9 cellular contexts compared by ENCODE assay signal in genomic region chr12:124347805-124348658, GRCh38. TPM values are rescaled to one million over a fixed set of nuclear protein-coding genes. Genes with fewer than 3 reads are reported as not detected.
DNase-seq lines count a peak whose midpoint lies in the region; ATAC-seq and TF ChIP-seq lines count a peak whose summit lies in the region.
"Had no signal": no experiment of that assay in that cellular context is flagged by ENCODE, and none has a peak within 500 bp of the region (broad histone marks: within the 10 kb centered on the region; RNA-seq: fewer than 3 reads in every experiment).

No MANE protein-coding gene starts in this region.

- peaks cover 56% of the 10 kb centered on the region for H3K36me3 Mint-ChIP-seq in GM23338 (ENCODE audit: low read depth)
- peaks cover 26% of the 10 kb centered on the region for H3K36me3 Mint-ChIP-seq in activated CD4-positive, alpha-beta T cell treated with anti-CD3 and anti-CD28 coated beads for 36 hours (ENCODE audit: low read depth)
- peaks cover 31% of the 10 kb centered on the region for H3K36me3 Mint-ChIP-seq in activated T-helper 2 cell treated with anti-CD3 and anti-CD28 coated beads, Interferon-gamma antibody, Interleukin-2, Interleukin-4, amounts not matched to agents 10 μg/mL and 5 μg/mL and 100 μg/mL, durations not matched to agents 14 hours and 24 hours and 36 hours (ENCODE audit: low read depth)

- no peaks in the 10 kb centered on the region for H3F3A ChIP-seq in GM23338 (replicated peaks; ENCODE audit: low read depth)

- H3K9me3 ChIP-seq in fibroblast of lung (ENCODE audit: control insufficient read depth, insufficient read depth, low read depth, low read length), result no peaks in the 10 kb centered on the region

- H3K27ac ChIP-seq in GM23338 (ENCODE audit: low read depth) (no peak overlapping the region), fibroblast of lung (ENCODE audit: insufficient read depth, low read length) (no peak overlapping the region)

- TF ChIP-seq CTCF in GM23338 (conservative IDR thresholded peaks at IDR 0.05; ENCODE audit: low read depth in 2 of 2), result peak; percentile 67 to 71
- TF ChIP-seq CTCF in fibroblast of lung (conservative IDR thresholded peaks at IDR 0.05 in 1 of 2, IDR thresholded peaks at IDR 0.05 in 1 of 2; ENCODE audit: low read depth in 1 of 2, low read length in 2 of 2), result peak; percentile 52

- intact Hi-C loops in activated CD4-positive, alpha-beta T cell treated with anti-CD3 and anti-CD28 coated beads for 36 hours (cut with DNase I, micrococcal nuclease), result loop anchor here (1.0 to 5.0 kb wide), 2 partner anchors 419 kb away; no protein-coding TSS in a partner anchor
- intact Hi-C loops in activated T-helper 2 cell treated with anti-CD3 and anti-CD28 coated beads, Interferon-gamma antibody, Interleukin-2, Interleukin-4, amounts not matched to agents 10 μg/mL and 5 μg/mL and 100 μg/mL, durations not matched to agents 14 hours and 24 hours and 36 hours (cut with micrococcal nuclease), result loop anchor here (2.0 kb wide), 1 partner anchor 419 kb away; no protein-coding TSS in a partner anchor

- H3K27me3 ChIP-seq in GM23338 (ENCODE audit: insufficient read depth) (no peaks in the 10 kb centered on the region), fibroblast of lung (ENCODE audit: control insufficient read depth, insufficient read depth, low read length) (no peaks in the 10 kb centered on the region)

- H3K4me1 ChIP-seq in GM23338 (ENCODE audit: insufficient read depth) (no peaks in the 10 kb centered on the region), fibroblast of lung (ENCODE audit: control insufficient read depth, extremely low read depth, insufficient read depth, low read length) (peaks cover 5% of the 10 kb centered on the region)

- H3K9me2 ChIP-seq in GM23338 (ENCODE audit: insufficient read depth), result no peaks in the 10 kb centered on the region

- no peaks in the 10 kb centered on the region for H3K4me1 Mint-ChIP-seq in GM23338
- no peaks in the 10 kb centered on the region for H3K4me1 Mint-ChIP-seq in activated CD4-positive, alpha-beta T cell treated with anti-CD3 and anti-CD28 coated beads for 36 hours
- H3K4me1 Mint-ChIP-seq in activated T-helper 2 cell treated with anti-CD3 and anti-CD28 coated beads, Interferon-gamma antibody, Interleukin-2, Interleukin-4, amounts not matched to agents 10 μg/mL and 5 μg/mL and 100 μg/mL, durations not matched to agents 14 hours and 24 hours and 36 hours (ENCODE audit: low read depth), result no peaks in the 10 kb centered on the region

- H3K4me2 ChIP-seq in GM23338 (no peak overlapping the region), fibroblast of lung (ENCODE audit: extremely low read depth, insufficient read depth, low read length) (no peak overlapping the region)

- DNase-seq in GM23338 (ENCODE audit: low spot score) (peak; percentile 51), fibroblast of lung (ENCODE audit: low read depth in 2 of 2) (no peak), DMS153 treated with DMSO at 0.1 percent for 48 hours (lab: John Stamatoyannopoulos, UW; ENCODE audit: unreplicated experiment) (no peak)
- peak; percentile 49 for DNase-seq in activated CD4-positive, alpha-beta T cell treated with anti-CD3 and anti-CD28 coated beads for 36 hours
- peak in 2 of 3 experiments; percentile 10 to 12 for DNase-seq in stimulated activated CD4-positive, alpha-beta T cell treated with anti-CD3 and anti-CD28 coated beads, TNF-alpha, amount 100 ng/mL, for 4 hours (ENCODE audit: low read depth in 3 of 3)
- no peak for DNase-seq in activated T-helper 2 cell treated with anti-CD3 and anti-CD28 coated beads, Interferon-gamma antibody, Interleukin-2, Interleukin-4, amounts not matched to agents 10 μg/mL and 5 μg/mL and 100 μg/mL, durations not matched to agents 14 hours and 24 hours and 36 hours (ENCODE audit: low spot score)

- H2AFZ ChIP-seq in GM23338, result no peak overlapping the region
- no peak overlapping the region for H2AFZ ChIP-seq in fibroblast of lung (ENCODE audit: low read length)

- no peaks in the 10 kb centered on the region for H3K79me2 ChIP-seq in GM23338 (replicated peaks; ENCODE audit: insufficient read depth)
- no peaks in the 10 kb centered on the region for H3K79me2 ChIP-seq in fibroblast of lung (ENCODE audit: control insufficient read depth, insufficient read depth, low read length)

- CTCF ChIA-PET in activated CD4-positive, alpha-beta T cell treated with anti-CD3 and anti-CD28 coated beads for 36 hours (lab: Charles Lee), result interaction anchor here (0.6 to 1.1 kb wide), 5 partner anchors 18 to 424 kb away, joined by 3 to 6 read pairs (median 4); no protein-coding TSS in a partner anchor

- no peak overlapping the region for H3K27ac Mint-ChIP-seq in GM23338
- no peak overlapping the region for H3K27ac Mint-ChIP-seq in activated CD4-positive, alpha-beta T cell treated with anti-CD3 and anti-CD28 coated beads for 36 hours
- no peak overlapping the region for H3K27ac Mint-ChIP-seq in activated T-helper 2 cell treated with anti-CD3 and anti-CD28 coated beads, Interferon-gamma antibody, Interleukin-2, Interleukin-4, amounts not matched to agents 10 μg/mL and 5 μg/mL and 100 μg/mL, durations not matched to agents 14 hours and 24 hours and 36 hours

- H3K27me3 Mint-ChIP-seq in GM23338 (ENCODE audit: insufficient read depth, low read depth, poor library complexity), result peaks cover 11% of the 10 kb centered on the region
- H3K27me3 Mint-ChIP-seq in activated CD4-positive, alpha-beta T cell treated with anti-CD3 and anti-CD28 coated beads for 36 hours, result no peaks in the 10 kb centered on the region
- no peaks in the 10 kb centered on the region for H3K27me3 Mint-ChIP-seq in activated T-helper 2 cell treated with anti-CD3 and anti-CD28 coated beads, Interferon-gamma antibody, Interleukin-2, Interleukin-4, amounts not matched to agents 10 μg/mL and 5 μg/mL and 100 μg/mL, durations not matched to agents 14 hours and 24 hours and 36 hours (ENCODE audit: low read depth)

- H4K20me1 ChIP-seq in GM23338 (replicated peaks; ENCODE audit: insufficient read depth) (0 out of 2 replicates have a peak, but pooled peaks cover 2% of the 10 kb centered on the region), fibroblast of lung (ENCODE audit: control insufficient read depth, extremely low read depth, insufficient read depth, low read length) (no peaks in the 10 kb centered on the region)

- no peak overlapping the region for H3K4me3 ChIP-seq in GM23338
- no peak overlapping the region for H3K4me3 ChIP-seq in fibroblast of lung (replicated peaks in 1 of 4; ENCODE audit: control extremely low read depth in 1 of 4, insufficient read depth in 1 of 4, low read depth in 3 of 4, low read length in 4 of 4)

- H3K9me3 Mint-ChIP-seq in GM23338, result no peaks in the 10 kb centered on the region
- no peaks in the 10 kb centered on the region for H3K9me3 Mint-ChIP-seq in activated CD4-positive, alpha-beta T cell treated with anti-CD3 and anti-CD28 coated beads for 36 hours (ENCODE audit: low read depth)
- H3K9me3 Mint-ChIP-seq in activated T-helper 2 cell treated with anti-CD3 and anti-CD28 coated beads, Interferon-gamma antibody, Interleukin-2, Interleukin-4, amounts not matched to agents 10 μg/mL and 5 μg/mL and 100 μg/mL, durations not matched to agents 14 hours and 24 hours and 36 hours, result no peaks in the 10 kb centered on the region

- H3K9ac ChIP-seq in fibroblast of lung (ENCODE audit: insufficient read depth, low read length), result no peak overlapping the region

- peak; percentile 23 for ATAC-seq in GM23338
- no peak for ATAC-seq in activated CD4-positive, alpha-beta T cell treated with anti-CD3 and anti-CD28 coated beads for 36 hours
- no peak for ATAC-seq in GM19023 (IDR thresholded peaks at IDR 0.05; ENCODE audit: unreplicated experiment)
- no peak for ATAC-seq in HG03108 (IDR thresholded peaks at IDR 0.05; ENCODE audit: unreplicated experiment)

- peaks cover 4% of the 10 kb centered on the region; the same call in 1 of the 2 replicates for H3K36me3 ChIP-seq in GM23338 (ENCODE audit: insufficient read depth)
- H3K36me3 ChIP-seq in fibroblast of lung (ENCODE audit: control insufficient read depth, insufficient read depth, low read length), result peaks cover 45% of the 10 kb centered on the region

- POLR2A ChIA-PET in activated CD4-positive, alpha-beta T cell treated with anti-CD3 and anti-CD28 coated beads for 36 hours (lab: Charles Lee), result no interaction called here

- H3K4me3 Mint-ChIP-seq in GM23338, result no peak overlapping the region
- H3K4me3 Mint-ChIP-seq in activated CD4-positive, alpha-beta T cell treated with anti-CD3 and anti-CD28 coated beads for 36 hours, result no peak overlapping the region
- H3K4me3 Mint-ChIP-seq in activated T-helper 2 cell treated with anti-CD3 and anti-CD28 coated beads, Interferon-gamma antibody, Interleukin-2, Interleukin-4, amounts not matched to agents 10 μg/mL and 5 μg/mL and 100 μg/mL, durations not matched to agents 14 hours and 24 hours and 36 hours (ENCODE audit: low read depth), result no peak overlapping the region

TF ChIP-seq in GM23338, 12 proteins besides CTCF, POLR2A, EP300 and RAD21:
- 0 out of 2 replicates have a peak, but pooled peaks have one; percentile 11 for TF ChIP-seq POLR2AphosphoS5 (IDR thresholded peaks at IDR 0.05; ENCODE audit: low read depth)
- no peak for TF ChIP-seq ZNF331 (CRISPR knock-in tag; IDR thresholded peaks at IDR 0.05; ENCODE audit: low read depth)

RNA-seq across cellular contexts. Expression of gene RFLNA, which starts 53.1 kb away (rescaled TPM):
- 16.2 and 20.4 TPM in 2 replicates for total RNA-seq in GM23338 (2014; rRNA removed; shearing (Covaris generic))
- 3.8 and 3.9 TPM in 2 replicates for polyA plus RNA-seq in GM23338 (2016; fragmentation: Nextera tagmentation; extraction: Ambion mirVana)
- not detected for total RNA-seq in activated CD4-positive, alpha-beta T cell treated with anti-CD3 and anti-CD28 coated beads for 36 hours
- 0.26 TPM in 1 of 2 replicates, not detected in the other for total RNA-seq in fibroblast of lung
- polyA plus RNA-seq in fibroblast of lung, result 0.03 and 0.10 TPM in 2 replicates
- 0.05 and 0.09 TPM in 2 replicates for polyA plus RNA-seq in fibroblast of lung (2012)
- polyA minus RNA-seq in fibroblast of lung (ENCODE audit: low replicate concordance), result 2.6 TPM in 1 of 2 replicates, not detected in the other
- total RNA-seq in activated T-helper 2 cell treated with anti-CD3 and anti-CD28 coated beads, Interferon-gamma antibody, Interleukin-2, Interleukin-4, amounts not matched to agents 10 μg/mL and 5 μg/mL and 100 μg/mL, durations not matched to agents 14 hours and 24 hours and 36 hours, result not detected in 2 replicates
- total RNA-seq: HT1080 had no signal

Comparison
In these comparisons a context has a peak if more than half of its experiments do, and no peak if none do; other contexts are left out.
1. DNase-seq: peak in GM23338 (single experiment), activated CD4-positive, alpha-beta T cell treated with anti-CD3 and anti-CD28 coated beads for 36 hours (single experiment) and stimulated activated CD4-positive, alpha-beta T cell treated with anti-CD3 and anti-CD28 coated beads, TNF-alpha, amount 100 ng/mL, for 4 hours (2 of 3); none in fibroblast of lung (0 of 2), DMS153 treated with DMSO at 0.1 percent for 48 hours (single experiment) and activated T-helper 2 cell treated with anti-CD3 and anti-CD28 coated beads, Interferon-gamma antibody, Interleukin-2, Interleukin-4, amounts not matched to agents 10 μg/mL and 5 μg/mL and 100 μg/mL, durations not matched to agents 14 hours and 24 hours and 36 hours (single experiment).
2. RNA of gene RFLNA, which starts 53.1 kb away (total RNA-seq): 16.2 to 20.4 TPM in GM23338; 0.26 TPM in fibroblast of lung, not detected in activated CD4-positive, alpha-beta T cell treated with anti-CD3 and anti-CD28 coated beads for 36 hours and not detected in activated T-helper 2 cell treated with anti-CD3 and anti-CD28 coated beads, Interferon-gamma antibody, Interleukin-2, Interleukin-4, amounts not matched to agents 10 μg/mL and 5 μg/mL and 100 μg/mL, durations not matched to agents 14 hours and 24 hours and 36 hours; every median in the first group is over 10 times any median in the second.